ENCODE assay signal across 15 cellular contexts in genomic region chr4:137541181-137541580, GRCh38. TPM values are rescaled to one million over a fixed set of nuclear protein-coding genes. Genes with fewer than 3 reads are reported as not detected.
DNase-seq lines count a peak whose midpoint lies in the region; ATAC-seq lines count a peak whose summit lies in the region.
"Had no signal": no experiment of that assay in that cellular context is flagged by ENCODE, and none has a peak within 500 bp of the region (broad histone marks: within the 10 kb centered on the region; RNA-seq: fewer than 3 reads in every experiment).

No MANE protein-coding gene starts in this region.

- H4K8ac ChIP-seq in neuronal stem cell (ENCODE audit: low read depth, low read length), result no peak overlapping the region

- H3K79me1 ChIP-seq in neuronal stem cell (ENCODE audit: low read depth, low read length), result no peaks in the 10 kb centered on the region

- no peak overlapping the region for H3K4me3 Mint-ChIP-seq in activated T-helper 2 cell treated with anti-CD3 and anti-CD28 coated beads, Interferon-gamma antibody, Interleukin-2, Interleukin-4, amounts not matched to agents 10 μg/mL and 5 μg/mL and 100 μg/mL, durations not matched to agents 14 hours and 24 hours and 36 hours (ENCODE audit: low read depth)
- H3K4me3 Mint-ChIP-seq: activated T-cell treated with anti-CD3 and anti-CD28 coated beads, Interleukin-2, amount 50 U/mL, for 72 hours had no signal

- H3K4me2 ChIP-seq in GM23248 (ENCODE audit: unreplicated experiment), result peak overlapping the region; percentile 94
- H3K4me2 ChIP-seq in neuronal stem cell (ENCODE audit: insufficient read depth, low read length, poor library complexity, severe bottlenecking), result no peak overlapping the region

- intact Hi-C loops in activated T-helper 2 cell treated with anti-CD3 and anti-CD28 coated beads, Interferon-gamma antibody, Interleukin-2, Interleukin-4, amounts not matched to agents 10 μg/mL and 5 μg/mL and 100 μg/mL, durations not matched to agents 14 hours and 24 hours and 36 hours (cut with micrococcal nuclease), result no loop called here

- H3K27ac Mint-ChIP-seq in activated T-helper 2 cell treated with anti-CD3 and anti-CD28 coated beads, Interferon-gamma antibody, Interleukin-2, Interleukin-4, amounts not matched to agents 10 μg/mL and 5 μg/mL and 100 μg/mL, durations not matched to agents 14 hours and 24 hours and 36 hours, result no peak overlapping the region
- H3K27ac Mint-ChIP-seq: activated T-cell treated with anti-CD3 and anti-CD28 coated beads, Interleukin-2, amount 50 U/mL, for 72 hours had no signal

- H3F3A ChIP-seq in GM23248 (ENCODE audit: insufficient read depth), result peaks cover 13% of the 10 kb centered on the region

- no peak overlapping the region for H3K14ac ChIP-seq in neuronal stem cell (ENCODE audit: low read length)

- H3K4me1 ChIP-seq in GM23248 (ENCODE audit: insufficient read depth) (peaks cover 51% of the 10 kb centered on the region), ectodermal cell (ENCODE audit: control insufficient read depth, insufficient read depth, low read length) (peaks cover 52% of the 10 kb centered on the region), neuronal stem cell (ENCODE audit: control insufficient read depth in 2 of 2, insufficient read depth in 1 of 2, low read depth in 1 of 2, low read length in 2 of 2) (peaks cover 17 to 47% of the 10 kb centered on the region in 2 donors)
- H3K4me1 ChIP-seq: parathyroid adenoma had no signal

- H3K9me3 Mint-ChIP-seq in activated T-helper 2 cell treated with anti-CD3 and anti-CD28 coated beads, Interferon-gamma antibody, Interleukin-2, Interleukin-4, amounts not matched to agents 10 μg/mL and 5 μg/mL and 100 μg/mL, durations not matched to agents 14 hours and 24 hours and 36 hours, result no peaks in the 10 kb centered on the region
- H3K9me3 Mint-ChIP-seq: activated T-cell treated with anti-CD3 and anti-CD28 coated beads, Interleukin-2, amount 50 U/mL, for 72 hours had no signal

- H3K27me3 ChIP-seq in GM23248 (replicated peaks; ENCODE audit: insufficient read depth) (no peaks in the 10 kb centered on the region), ectodermal cell (ENCODE audit: control insufficient read depth, insufficient read depth, low read length, poor library complexity, severe bottlenecking) (no peaks in the 10 kb centered on the region), neuronal stem cell (ENCODE audit: control insufficient read depth in 3 of 3, insufficient read depth in 3 of 3, low read depth in 1 of 3, low read length in 3 of 3) (no peaks in the 10 kb centered on the region)
- H3K27me3 ChIP-seq: sigmoid colon had no signal

- peak overlapping the region; percentile 29 for H3K27ac ChIP-seq in GM23248
- H3K27ac ChIP-seq in ectodermal cell (ENCODE audit: insufficient read depth, low read depth, low read length, poor library complexity, severe bottlenecking), result peak overlapping the region; percentile 31
- H3K27ac ChIP-seq in neuronal stem cell (replicated peaks; ENCODE audit: low read length), result no peak overlapping the region
- H3K27ac ChIP-seq: parathyroid adenoma had no signal

- no peak overlapping the region for H3K4ac ChIP-seq in neuronal stem cell (ENCODE audit: low read length)

- H2AFZ ChIP-seq in GM23248, result peak overlapping the region; percentile 84
- H2AFZ ChIP-seq in neuronal stem cell (ENCODE audit: low read length), result peak overlapping the region; percentile 2
- H2AFZ ChIP-seq: parathyroid adenoma had no signal

- H3K23ac ChIP-seq in neuronal stem cell (ENCODE audit: low read depth, low read length, poor library complexity), result no peak overlapping the region

- H3K9ac ChIP-seq in GM23248, result peak overlapping the region; percentile 72
- no peak overlapping the region for H3K9ac ChIP-seq in neuronal stem cell (ENCODE audit: low read depth, low read length, poor library complexity)
- H3K9ac ChIP-seq: parathyroid adenoma had no signal

- peak; percentile 30 for DNase-seq in GM23248
- DNase-seq in NCI-H510A treated with DMSO at 0.1 percent for 48 hours (lab: John Stamatoyannopoulos, UW), result peak; percentile 19
- no peak for DNase-seq in neuronal stem cell (ENCODE audit: low spot score)
- DNase-seq in activated T-helper 2 cell treated with anti-CD3 and anti-CD28 coated beads, Interferon-gamma antibody, Interleukin-2, Interleukin-4, amounts not matched to agents 10 μg/mL and 5 μg/mL and 100 μg/mL, durations not matched to agents 14 hours and 24 hours and 36 hours (ENCODE audit: low spot score), result no peak
- DNase-seq in COLO829 (ENCODE audit: low spot score), result no peak
- DNase-seq: activated naive CD4-positive, alpha-beta T cell treated with anti-CD3 and anti-CD28 coated beads, Interleukin-2, amount 50 U/mL, for 16 hours; activated T-cell treated with anti-CD3 and anti-CD28 coated beads, Interleukin-2, amount 50 U/mL, for 72 hours; Kasumi-1; NCI-H1048; NCI-H2081; sigmoid colon had no signal

- peak overlapping the region; percentile 68 for H3K4me3 ChIP-seq in GM23248
- no peak overlapping the region for H3K4me3 ChIP-seq in ectodermal cell (ENCODE audit: insufficient read depth, low read depth, low read length)
- H3K4me3 ChIP-seq in neuronal stem cell (ENCODE audit: low read length in 2 of 2), result no peak overlapping the region
- H3K4me3 ChIP-seq: HAP-1 had no signal

- H3K4me1 Mint-ChIP-seq in activated T-helper 2 cell treated with anti-CD3 and anti-CD28 coated beads, Interferon-gamma antibody, Interleukin-2, Interleukin-4, amounts not matched to agents 10 μg/mL and 5 μg/mL and 100 μg/mL, durations not matched to agents 14 hours and 24 hours and 36 hours (ENCODE audit: low read depth), result no peaks in the 10 kb centered on the region

- H3K36me3 ChIP-seq in GM23248 (ENCODE audit: low read depth), result no peaks in the 10 kb centered on the region
- H3K36me3 ChIP-seq in ectodermal cell (ENCODE audit: control insufficient read depth, insufficient read depth, low read length), result no peaks in the 10 kb centered on the region
- H3K36me3 ChIP-seq in neuronal stem cell (replicated peaks in 1 of 2; ENCODE audit: control insufficient read depth in 2 of 2, insufficient read depth in 2 of 2, low read length in 2 of 2), result no peaks in the 10 kb centered on the region
- H3K36me3 ChIP-seq: HAP-1, sigmoid colon had no signal

- no peak overlapping the region for H3K18ac ChIP-seq in neuronal stem cell (ENCODE audit: low read length)

- H3K36me3 Mint-ChIP-seq in activated T-helper 2 cell treated with anti-CD3 and anti-CD28 coated beads, Interferon-gamma antibody, Interleukin-2, Interleukin-4, amounts not matched to agents 10 μg/mL and 5 μg/mL and 100 μg/mL, durations not matched to agents 14 hours and 24 hours and 36 hours (ENCODE audit: low read depth), result no peaks in the 10 kb centered on the region

- 3 to 7% methylated on average over 3 of the region's 3 CpGs for WGBS in GM23248 (ENCODE audit: low coverage in 1 of 2, low lambda C conversion rate in 2 of 2, missing lambda C conversion rate in 2 of 2), 2 experiments
- 11 to 19% methylated on average over 3 of the region's 3 CpGs for WGBS in ectodermal cell, 2 experiments
- no CpG with 5 or more reads among the region's 3 CpGs for WGBS in neuronal stem cell (ENCODE audit: extremely low coverage in 2 of 2, insufficient read length in 2 of 2, insufficient replicate concordance in 1 of 2), 2 donors

- H3K9me2 ChIP-seq in GM23248 (ENCODE audit: insufficient read depth), result no peaks in the 10 kb centered on the region

- H3K79me2 ChIP-seq in GM23248 (ENCODE audit: insufficient read depth), result no peaks in the 10 kb centered on the region
- H3K79me2 ChIP-seq: parathyroid adenoma had no signal

- H3K9me3 ChIP-seq in GM23248 (ENCODE audit: low read depth) (no peaks in the 10 kb centered on the region), ectodermal cell (ENCODE audit: control insufficient read depth, low read length) (no peaks in the 10 kb centered on the region), neuronal stem cell (replicated peaks in 1 of 2; ENCODE audit: control insufficient read depth in 2 of 2, insufficient read depth in 1 of 2, low read depth in 1 of 2, low read length in 2 of 2) (peaks cover 0 to 2% of the 10 kb centered on the region in 2 donors)
- H3K9me3 ChIP-seq: HAP-1, sigmoid colon had no signal

- H2BK5ac ChIP-seq in neuronal stem cell (ENCODE audit: low read length), result no peak overlapping the region

- H2BK12ac ChIP-seq in neuronal stem cell (ENCODE audit: low read length), result no peak overlapping the region

- H3K27me3 Mint-ChIP-seq in activated T-helper 2 cell treated with anti-CD3 and anti-CD28 coated beads, Interferon-gamma antibody, Interleukin-2, Interleukin-4, amounts not matched to agents 10 μg/mL and 5 μg/mL and 100 μg/mL, durations not matched to agents 14 hours and 24 hours and 36 hours (ENCODE audit: low read depth), result no peaks in the 10 kb centered on the region

- no peak overlapping the region for H4K91ac ChIP-seq in neuronal stem cell (ENCODE audit: low read depth, low read length, poor library complexity)

- H2BK120ac ChIP-seq in neuronal stem cell (ENCODE audit: low read depth, low read length), result no peak overlapping the region

- no peak for ATAC-seq in GM19397 (IDR thresholded peaks at IDR 0.05; ENCODE audit: unreplicated experiment)
- ATAC-seq: activated T-cell treated with anti-CD3 and anti-CD28 coated beads, Interleukin-2, amount 50 U/mL, for 72 hours had no signal

- in situ Hi-C loops in GM23248 (cut with MboI), result loop anchor here (25.0 kb wide), 2 partner anchors 321 to 1146 kb away; no protein-coding TSS in a partner anchor

- no peak overlapping the region for H2BK15ac ChIP-seq in neuronal stem cell (ENCODE audit: low read length)

- no peak overlapping the region for H2AK5ac ChIP-seq in neuronal stem cell (ENCODE audit: low read depth, low read length)

- H4K20me1 ChIP-seq in GM23248 (ENCODE audit: insufficient read depth), result no peaks in the 10 kb centered on the region

RNA-seq across cellular contexts. Expression of gene PCDH18, which starts 8.9 kb away (rescaled TPM):
- 236 and 255 TPM in 2 replicates for total RNA-seq in GM23248 (2014; rRNA removed; shearing (Covaris generic))
- 114 and 119 TPM in 2 replicates for polyA plus RNA-seq in GM23248 (2016; fragmentation: Nextera tagmentation; extraction: Ambion mirVana)
- 180 TPM for polyA plus RNA-seq in ectodermal cell (2013, experiment 1 of 4)
- 189 TPM for polyA plus RNA-seq in ectodermal cell (2013, experiment 2 of 4)
- polyA plus RNA-seq in ectodermal cell (2013, experiment 3 of 4), result 144 TPM
- 156 TPM for polyA plus RNA-seq in ectodermal cell (2013, experiment 4 of 4)
- polyA plus RNA-seq in neuronal stem cell (2013, experiment 1 of 2), result 30.2 TPM
- polyA plus RNA-seq in neuronal stem cell (2013, experiment 2 of 2), result 30.2 TPM
- not detected in 2 replicates for total RNA-seq in activated T-helper 2 cell treated with anti-CD3 and anti-CD28 coated beads, Interferon-gamma antibody, Interleukin-2, Interleukin-4, amounts not matched to agents 10 μg/mL and 5 μg/mL and 100 μg/mL, durations not matched to agents 14 hours and 24 hours and 36 hours
- total RNA-seq: activated T-cell treated with anti-CD3 and anti-CD28 coated beads, Interleukin-2, amount 50 U/mL, for 72 hours had no signal

Comparison
In these comparisons a context has a peak if more than half of its experiments do, and no peak if none do; other contexts are left out.
1. DNase-seq: peak in GM23248 (single experiment) and NCI-H510A treated with DMSO at 0.1 percent for 48 hours (single experiment); none in neuronal stem cell (single experiment), activated T-helper 2 cell treated with anti-CD3 and anti-CD28 coated beads, Interferon-gamma antibody, Interleukin-2, Interleukin-4, amounts not matched to agents 10 μg/mL and 5 μg/mL and 100 μg/mL, durations not matched to agents 14 hours and 24 hours and 36 hours (single experiment) and COLO829 (single experiment).
2. RNA of gene PCDH18, which starts 8.9 kb away (total RNA-seq): 236 to 255 TPM in GM23248; not detected in activated T-helper 2 cell treated with anti-CD3 and anti-CD28 coated beads, Interferon-gamma antibody, Interleukin-2, Interleukin-4, amounts not matched to agents 10 μg/mL and 5 μg/mL and 100 μg/mL, durations not matched to agents 14 hours and 24 hours and 36 hours; every median in the first group is over 100 times any median in the second.